21 cellular contexts compared by ENCODE assay signal in the genomic region with DNA sequence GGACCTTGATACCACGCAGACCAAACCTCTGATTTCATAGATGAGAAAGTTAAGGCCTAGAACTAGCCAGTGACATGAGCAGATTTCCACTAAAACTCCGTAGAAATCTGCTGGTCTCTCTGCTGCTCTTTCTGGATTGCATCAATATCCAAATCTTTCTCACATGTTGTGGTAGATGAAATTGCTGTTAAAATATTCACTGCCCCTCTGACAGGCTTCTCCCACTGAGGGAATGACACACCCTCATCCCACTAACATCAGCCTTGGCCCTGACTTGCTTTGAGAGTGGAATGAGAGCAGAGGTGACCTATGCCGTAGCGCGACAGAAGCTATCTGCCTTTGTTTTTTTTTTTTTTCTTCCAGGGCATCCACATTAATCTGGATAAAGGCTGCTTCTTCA. TPM values are rescaled to one million over a fixed set of nuclear protein-coding genes. Genes with fewer than 3 reads are reported as not detected.
DNase-seq lines count a peak whose midpoint lies in the region; ATAC-seq and TF ChIP-seq lines count a peak whose summit lies in the region.
"Had no signal": no experiment of that assay in that cellular context is flagged by ENCODE, and none has a peak within 500 bp of the region (broad histone marks: within the 10 kb centered on the region; RNA-seq: fewer than 3 reads in every experiment).

No MANE protein-coding gene starts in this region.

- H2AFZ ChIP-seq in IMR-90 (replicated peaks; ENCODE audit: low read length, poor library complexity): no peak overlapping the region
- H2AFZ ChIP-seq: GM23338 had no signal

- no peaks in the 10 kb centered on the region for H4K20me1 ChIP-seq in IMR-90 (ENCODE audit: insufficient read depth, low read length)

- H3K4me3 Mint-ChIP-seq in stimulated activated naive B cell treated with anti-CD40 and anti-IgM and Interleukin-4, amounts not matched to agents 10 μg/mL and 1 μg/mL and 100 μg/mL, for 72 hours: no peak overlapping the region
- no peak overlapping the region for H3K4me3 Mint-ChIP-seq in activated CD4-positive, alpha-beta T cell treated with anti-CD3 and anti-CD28 coated beads, Interleukin-2, amount 10 ng/mL, durations not matched to agents 7 days and 5 days
- H3K4me3 Mint-ChIP-seq: GM23338 had no signal

- H2BK120ac ChIP-seq in IMR-90 (ENCODE audit: low read depth, low read length): no peak overlapping the region

- no peak overlapping the region for H3K14ac ChIP-seq in IMR-90 (replicated peaks; ENCODE audit: low read depth, low read length)

- in situ Hi-C loops in IMR-90 (cut with MboI; ENCODE audit: low sequenced_read_pairs): loop anchor here (10.0 kb wide), 1 partner anchor 691 kb away; no protein-coding TSS in a partner anchor

- peak; percentile 37 for DNase-seq in AG10803 (ENCODE audit: low read depth)
- DNase-seq in IMR-90: peak; percentile 4
- DNase-seq in fibroblast of peridontal ligament (ENCODE audit: extremely low read depth): peak; percentile 77
- no peak for DNase-seq in stimulated activated naive B cell treated with anti-CD40 and anti-IgM and Interleukin-4, amounts not matched to agents 10 μg/mL and 1 μg/mL and 100 μg/mL, for 72 hours
- no peak for DNase-seq in NCI-H82 (lab: John Stamatoyannopoulos, UW)
- no peak for DNase-seq in activated CD4-positive, alpha-beta T cell treated with anti-CD3 and anti-CD28 coated beads, Interleukin-2, amount 10 ng/mL, durations not matched to agents 7 days and 5 days
- DNase-seq: CD4-positive, CD25-positive, alpha-beta regulatory T cell; COR-L47; DMS79 treated with DMSO at 0.1 percent for 48 hours; NCI-H1105; NCI-H146; NCI-H2029; NCI-H226; NCI-H524; OCI-M1; SJCRH30 had no signal

- H3K27me3 ChIP-seq in IMR-90 (ENCODE audit: control insufficient read depth, insufficient read depth, low read length): no peaks in the 10 kb centered on the region
- H3K27me3 ChIP-seq: SJCRH30 had no signal

- no peak overlapping the region for H3K23ac ChIP-seq in IMR-90 (ENCODE audit: low read depth, low read length)

- H3K27ac Mint-ChIP-seq in stimulated activated naive B cell treated with anti-CD40 and anti-IgM and Interleukin-4, amounts not matched to agents 10 μg/mL and 1 μg/mL and 100 μg/mL, for 72 hours: peak overlapping the region; percentile 44
- no peak overlapping the region for H3K27ac Mint-ChIP-seq in activated CD4-positive, alpha-beta T cell treated with anti-CD3 and anti-CD28 coated beads, Interleukin-2, amount 10 ng/mL, durations not matched to agents 7 days and 5 days
- H3K27ac Mint-ChIP-seq: GM23338 had no signal

- peaks cover 4% of the 10 kb centered on the region; the same call in 1 of the 2 replicates for H3K9me1 ChIP-seq in IMR-90 (ENCODE audit: insufficient read depth, low read length)

- TF ChIP-seq RAD21 in IMR-90 (IDR thresholded peaks at IDR 0.05; ENCODE audit: low read length): no peak

- no peak overlapping the region for H3K4me2 ChIP-seq in IMR-90 (ENCODE audit: low read depth, low read length)
- H3K4me2 ChIP-seq: A549, GM23338 had no signal

- H2AK5ac ChIP-seq in IMR-90 (ENCODE audit: low read depth, low read length): no peak overlapping the region

- no peaks in the 10 kb centered on the region for H3K79me1 ChIP-seq in IMR-90 (ENCODE audit: low read depth in 1 of 2, low read length in 2 of 2)

- H2BK15ac ChIP-seq in IMR-90 (ENCODE audit: low read depth, low read length): no peak overlapping the region

- H3K36me3 ChIP-seq in IMR-90 (ENCODE audit: control insufficient read depth, insufficient read depth, low read length): no peaks in the 10 kb centered on the region
- H3K36me3 ChIP-seq: HAP-1, SJCRH30 had no signal

- no CpG with 5 or more reads among the region's 5 CpGs for WGBS in IMR-90 (ENCODE audit: extremely low coverage in 2 of 2, insufficient read length in 1 of 2), 2 experiments

- intact Hi-C loops in IMR-90 (cut with micrococcal nuclease): loop anchor here (5.0 kb wide), 1 partner anchor 86 kb away; no protein-coding TSS in a partner anchor

- no peak overlapping the region for H2AK9ac ChIP-seq in IMR-90 (replicated peaks; ENCODE audit: low read depth, low read length, poor library complexity)

- no peak overlapping the region for H3K18ac ChIP-seq in IMR-90 (ENCODE audit: low read depth, low read length)

- peaks cover 0 to 4% of the 10 kb centered on the region in 2 donors for H3K9me3 Mint-ChIP-seq in stimulated activated naive B cell treated with anti-CD40 and anti-IgM and Interleukin-4, amounts not matched to agents 10 μg/mL and 1 μg/mL and 100 μg/mL, for 72 hours
- no peaks in the 10 kb centered on the region for H3K9me3 Mint-ChIP-seq in activated CD4-positive, alpha-beta T cell treated with anti-CD3 and anti-CD28 coated beads, Interleukin-2, amount 10 ng/mL, durations not matched to agents 7 days and 5 days
- H3K9me3 Mint-ChIP-seq: GM23338 had no signal

- peaks cover 0 to 4% of the 10 kb centered on the region in 2 donors for H3K36me3 Mint-ChIP-seq in stimulated activated naive B cell treated with anti-CD40 and anti-IgM and Interleukin-4, amounts not matched to agents 10 μg/mL and 1 μg/mL and 100 μg/mL, for 72 hours
- peaks cover 4% of the 10 kb centered on the region for H3K36me3 Mint-ChIP-seq in activated CD4-positive, alpha-beta T cell treated with anti-CD3 and anti-CD28 coated beads, Interleukin-2, amount 10 ng/mL, durations not matched to agents 7 days and 5 days (ENCODE audit: low read depth)
- H3K36me3 Mint-ChIP-seq: CD4-positive, CD25-positive, alpha-beta regulatory T cell had no signal

- no TSS peak for BruUV-seq in IMR-90 (replicated peaks; lab: Mats Ljungman, UMichigan)

- dilution Hi-C loops in IMR-90 (cut with HindIII; ENCODE audit: low sequenced_read_pairs, unreplicated experiment): no loop called here

- H3K27me3 Mint-ChIP-seq in stimulated activated naive B cell treated with anti-CD40 and anti-IgM and Interleukin-4, amounts not matched to agents 10 μg/mL and 1 μg/mL and 100 μg/mL, for 72 hours: peaks cover 0 to 15% of the 10 kb centered on the region in 2 donors
- H3K27me3 Mint-ChIP-seq in activated CD4-positive, alpha-beta T cell treated with anti-CD3 and anti-CD28 coated beads, Interleukin-2, amount 10 ng/mL, durations not matched to agents 7 days and 5 days: no peaks in the 10 kb centered on the region
- H3K27me3 Mint-ChIP-seq: CD4-positive, CD25-positive, alpha-beta regulatory T cell had no signal

- no peak overlapping the region for H2BK20ac ChIP-seq in IMR-90 (ENCODE audit: low read depth, low read length)

- no peak overlapping the region for H2BK5ac ChIP-seq in IMR-90 (ENCODE audit: low read depth, low read length, poor library complexity, severe bottlenecking)

- no peak overlapping the region for H4K91ac ChIP-seq in IMR-90 (ENCODE audit: insufficient read depth, low read depth, low read length)

- H3K56ac ChIP-seq in IMR-90 (ENCODE audit: extremely low read depth, insufficient read depth, low read length): no peak overlapping the region

- no peak overlapping the region for H3K4me3 ChIP-seq in AG10803 (ENCODE audit: low read length)
- H3K4me3 ChIP-seq in IMR-90 (ENCODE audit: insufficient read depth, low read depth, low read length): no peak overlapping the region
- H3K4me3 ChIP-seq: A549, GM12878, GM23338, HAP-1, SJCRH30 had no signal

- CTCF ChIA-PET in IMR-90 (lab: Yijun Ruan, JAX): no interaction called here
- CTCF ChIA-PET in activated CD4-positive, alpha-beta T cell treated with anti-CD3 and anti-CD28 coated beads, Interleukin-2, amount 10 ng/mL, durations not matched to agents 7 days and 5 days (lab: Charles Lee): interaction anchor here (1.2 kb wide), 1 partner anchor 8 kb away, joined by 3 read pairs; no protein-coding TSS in a partner anchor

- H3K4me1 ChIP-seq in IMR-90 (ENCODE audit: control insufficient read depth, insufficient read depth, low read length): peaks cover 7% of the 10 kb centered on the region
- H3K4me1 ChIP-seq: A549, SJCRH30 had no signal

- ATAC-seq in IMR-90 (ENCODE audit: low read depth): no peak
- ATAC-seq in stimulated activated naive B cell treated with anti-CD40 and anti-IgM and Interleukin-4, amounts not matched to agents 10 μg/mL and 1 μg/mL and 100 μg/mL, for 72 hours (replicated peaks): no peak
- ATAC-seq in HG03520 (IDR thresholded peaks at IDR 0.05; ENCODE audit: unreplicated experiment): no peak
- ATAC-seq: A549, GM12878, GM23338 had no signal

- POLR2A ChIA-PET in IMR-90 (lab: Charles Lee; ENCODE audit: unreplicated experiment): no interaction called here
- POLR2A ChIA-PET in activated CD4-positive, alpha-beta T cell treated with anti-CD3 and anti-CD28 coated beads, Interleukin-2, amount 10 ng/mL, durations not matched to agents 7 days and 5 days (lab: Charles Lee): no interaction called here

- H3K9me3 ChIP-seq in IMR-90 (ENCODE audit: control insufficient read depth, insufficient read depth, low read length): no peaks in the 10 kb centered on the region
- H3K9me3 ChIP-seq: A549, HAP-1, SJCRH30 had no signal

- H3K4ac ChIP-seq in IMR-90 (ENCODE audit: low read depth, low read length): no peak overlapping the region

- no peak overlapping the region for H3K9ac ChIP-seq in IMR-90 (ENCODE audit: low read depth, low read length)

- no peak for TF ChIP-seq POLR2A in IMR-90 (IDR thresholded peaks at IDR 0.05; ENCODE audit: low read depth, low read length)

- TF ChIP-seq CTCF in AG10803 (conservative IDR thresholded peaks at IDR 0.05; ENCODE audit: low read length): no peak
- no peak for TF ChIP-seq CTCF in IMR-90 (conservative IDR thresholded peaks at IDR 0.05; ENCODE audit: low read depth, low read length)

- H3K4me1 Mint-ChIP-seq in stimulated activated naive B cell treated with anti-CD40 and anti-IgM and Interleukin-4, amounts not matched to agents 10 μg/mL and 1 μg/mL and 100 μg/mL, for 72 hours: peaks cover 9 to 19% of the 10 kb centered on the region in 2 donors
- peaks cover 33% of the 10 kb centered on the region for H3K4me1 Mint-ChIP-seq in activated CD4-positive, alpha-beta T cell treated with anti-CD3 and anti-CD28 coated beads, Interleukin-2, amount 10 ng/mL, durations not matched to agents 7 days and 5 days

- no peak overlapping the region for H4K5ac ChIP-seq in IMR-90 (ENCODE audit: low read depth, low read length)

- H4K8ac ChIP-seq in IMR-90 (ENCODE audit: low read depth in 2 of 2, low read length in 2 of 2): no peak overlapping the region

- H3K27ac ChIP-seq in IMR-90 (ENCODE audit: insufficient read depth, low read length): no peak overlapping the region
- H3K27ac ChIP-seq: A549, SJCRH30 had no signal

RNA-seq across cellular contexts. Expression of gene EXOC2, which starts 20.4 kb away (rescaled TPM):
- total RNA-seq in IMR-90 (2012; rRNA removed): 37.3 and 39.4 TPM in 2 replicates
- polyA plus RNA-seq in IMR-90 (2012; rRNA removed): 12.8 and 13.1 TPM in 2 replicates
- polyA plus RNA-seq in IMR-90 (2012; cell fraction: cytosol; rRNA removed): 5.9 and 6.1 TPM in 2 replicates
- polyA plus RNA-seq in IMR-90 (2012; cell fraction: nucleus; rRNA removed; ENCODE audit: low replicate concordance): 6.9 and 14.1 TPM in 2 replicates
- 10 to 100 TPM; 42.7 to 43.6 TPM for total RNA-seq in activated CD4-positive, alpha-beta T cell treated with anti-CD3 and anti-CD28 coated beads, Interleukin-2, amount 10 ng/mL, durations not matched to agents 7 days and 5 days

RNA-seq across cellular contexts. Expression of gene HUS1B, which starts 56.5 kb away (rescaled TPM):
- total RNA-seq in IMR-90 (2012; rRNA removed): 0.36 and 0.56 TPM in 2 replicates
- polyA plus RNA-seq in IMR-90 (2012; rRNA removed): 0.39 and 0.59 TPM in 2 replicates
- polyA plus RNA-seq in IMR-90 (2012; cell fraction: cytosol; rRNA removed): 0.29 and 0.60 TPM in 2 replicates
- 0.79 and 1.5 TPM in 2 replicates for polyA plus RNA-seq in IMR-90 (2012; cell fraction: nucleus; rRNA removed; ENCODE audit: low replicate concordance)
- 1 to 10 TPM; 1.5 to 1.6 TPM for total RNA-seq in activated CD4-positive, alpha-beta T cell treated with anti-CD3 and anti-CD28 coated beads, Interleukin-2, amount 10 ng/mL, durations not matched to agents 7 days and 5 days

Comparison
In these comparisons a context has a peak if more than half of its experiments do, and no peak if none do; other contexts are left out.
1. DNase-seq: peak in AG10803 (single experiment), IMR-90 (single experiment) and fibroblast of peridontal ligament (single experiment); none in stimulated activated naive B cell treated with anti-CD40 and anti-IgM and Interleukin-4, amounts not matched to agents 10 μg/mL and 1 μg/mL and 100 μg/mL, for 72 hours (single experiment), NCI-H82 (single experiment) and activated CD4-positive, alpha-beta T cell treated with anti-CD3 and anti-CD28 coated beads, Interleukin-2, amount 10 ng/mL, durations not matched to agents 7 days and 5 days (single experiment).